In genomic region chr4:146098397-146098796, GRCh38 we compare ENCODE assay signal across 14 cellular contexts.
DNase-seq lines count a peak whose midpoint lies in the region; ATAC-seq, FAIRE-seq and TF ChIP-seq lines count a peak whose summit lies in the region.
"Had no signal": no experiment of that assay in that cellular context is flagged by ENCODE, and none has a peak within 500 bp of the region (broad histone marks: within the 10 kb centered on the region; RNA-seq: fewer than 3 reads in every experiment).

No MANE protein-coding gene starts in this region.

- peaks cover 8% of the 10 kb centered on the region for H3K4me1 Mint-ChIP-seq in activated T-helper 17 cell treated with anti-CD3 and anti-CD28 coated beads, Interleukin-2, amount 50 U/mL, for 72 hours
- H3K4me1 Mint-ChIP-seq: CD4-positive, alpha-beta memory T cell; immature natural killer cell had no signal

- H3K36me3 Mint-ChIP-seq in activated T-helper 17 cell treated with anti-CD3 and anti-CD28 coated beads, Interleukin-2, amount 50 U/mL, for 72 hours (ENCODE audit: low read depth): no peaks in the 10 kb centered on the region
- H3K36me3 Mint-ChIP-seq: CD4-positive, alpha-beta memory T cell; immature natural killer cell; naive B cell had no signal

- H3K27ac Mint-ChIP-seq in activated T-helper 17 cell treated with anti-CD3 and anti-CD28 coated beads, Interleukin-2, amount 50 U/mL, for 72 hours: no peak overlapping the region
- H3K27ac Mint-ChIP-seq: CD4-positive, alpha-beta memory T cell; immature natural killer cell had no signal

- H3K9ac ChIP-seq in kidney (ENCODE audit: low read length in 2 of 2): no peak overlapping the region

- no peak overlapping the region for H3K4me3 Mint-ChIP-seq in activated T-helper 17 cell treated with anti-CD3 and anti-CD28 coated beads, Interleukin-2, amount 50 U/mL, for 72 hours
- H3K4me3 Mint-ChIP-seq: CD4-positive, alpha-beta memory T cell; immature natural killer cell had no signal

- no peak overlapping the region for H3K27ac ChIP-seq in kidney (ENCODE audit: low read depth in 2 of 2, low read length in 2 of 2)
- H3K27ac ChIP-seq: colonic mucosa, upper lobe of left lung had no signal

- no peak overlapping the region for H3K4me3 ChIP-seq in kidney (ENCODE audit: low read length in 2 of 2)
- H3K4me3 ChIP-seq: colonic mucosa, upper lobe of left lung had no signal

- no peak for FAIRE-seq in kidney (lab: Jason Lieb, UNC)

- ATAC-seq in GM18867 (IDR thresholded peaks at IDR 0.05; ENCODE audit: unreplicated experiment) (peak; percentile 78), GM21529 (IDR thresholded peaks at IDR 0.05; ENCODE audit: unreplicated experiment) (peak; percentile 74), HG03095 (IDR thresholded peaks at IDR 0.05; ENCODE audit: unreplicated experiment) (peak; percentile 79)
- peak; percentile 35 for ATAC-seq in activated T-helper 17 cell treated with anti-CD3 and anti-CD28 coated beads, Interleukin-2, amount 50 U/mL, for 72 hours (replicated peaks)

- H3K27me3 Mint-ChIP-seq in activated T-helper 17 cell treated with anti-CD3 and anti-CD28 coated beads, Interleukin-2, amount 50 U/mL, for 72 hours: peaks cover 16% of the 10 kb centered on the region

- no peaks in the 10 kb centered on the region for H3K9me3 ChIP-seq in kidney (ENCODE audit: control insufficient read depth in 1 of 2, low read length in 2 of 2)
- H3K9me3 ChIP-seq: colonic mucosa, upper lobe of left lung had no signal

- intact Hi-C loops in kidney (cut with DNase I): no loop called here

- H3K36me3 ChIP-seq in kidney (ENCODE audit: control insufficient read depth in 1 of 2, insufficient read depth in 2 of 2, low read length in 2 of 2): no peaks in the 10 kb centered on the region
- H3K36me3 ChIP-seq: colonic mucosa, upper lobe of left lung had no signal

- H3K4me1 ChIP-seq in kidney (ENCODE audit: control insufficient read depth in 1 of 2, insufficient read depth in 1 of 2, low read depth in 1 of 2, low read length in 2 of 2): peaks cover 2 to 4% of the 10 kb centered on the region in 2 donors
- H3K4me1 ChIP-seq: colonic mucosa, upper lobe of left lung had no signal

- no peak for TF ChIP-seq CTCF in kidney (IDR thresholded peaks at IDR 0.05; ENCODE audit: borderline replicate concordance, extremely low read depth, insufficient read depth)

- H3K9me3 Mint-ChIP-seq in activated T-helper 17 cell treated with anti-CD3 and anti-CD28 coated beads, Interleukin-2, amount 50 U/mL, for 72 hours: no peaks in the 10 kb centered on the region
- H3K9me3 Mint-ChIP-seq: immature natural killer cell had no signal

- DNase-seq in mucosa of gallbladder (ENCODE audit: low spot score) (no peak), AG20443 (ENCODE audit: low spot score) (no peak), kidney (no peak), NCI-H2081 (lab: John Stamatoyannopoulos, UW) (no peak)
- DNase-seq: activated naive CD4-positive, alpha-beta T cell treated with anti-CD3 and anti-CD28 coated beads, Interleukin-2, amount 50 U/mL, for 16 hours; CD4-positive, alpha-beta memory T cell; colonic mucosa; immature natural killer cell; naive B cell; upper lobe of left lung had no signal
